8 cellular contexts compared by ENCODE assay signal in the genomic region with DNA sequence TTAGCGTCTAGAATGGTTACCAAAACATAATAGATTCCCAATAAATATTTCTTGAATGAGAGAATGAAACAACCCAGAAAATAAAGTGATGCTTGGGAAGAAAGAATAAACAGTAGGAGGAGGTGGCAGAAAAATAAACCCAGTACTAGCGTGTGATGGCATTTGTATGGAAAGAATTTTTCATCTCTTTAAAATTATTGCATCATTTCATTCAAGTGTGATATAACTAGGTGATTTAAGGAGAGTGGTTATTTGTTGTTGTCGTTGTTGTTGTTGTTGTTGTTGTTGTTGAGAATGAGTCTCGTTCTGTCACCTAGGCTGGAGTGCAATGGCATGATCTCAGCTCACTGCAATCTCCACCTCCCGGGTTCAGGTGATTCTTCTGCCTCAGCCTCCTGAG.
"Had no signal": no experiment of that assay in that cellular context is flagged by ENCODE, and none has a peak within 500 bp of the region (broad histone marks: within the 10 kb centered on the region; RNA-seq: fewer than 3 reads in every experiment).

No MANE protein-coding gene starts in this region.

- FAIRE-seq: G401.6, GM12878, GM12891, GM12892, GM18507, GM19239 had no signal

- DNase-seq: GDM1, GF-D8 had no signal

- ATAC-seq: GM12878 had no signal

- H3K4me3 ChIP-seq: GM12878 had no signal
